Comparison of ENCODE assay signal across 1 cellular context in genomic region chr1:21913763-21914162, GRCh38.
TF ChIP-seq lines count a peak whose summit lies in the region.

No MANE protein-coding gene starts in this region.

TF ChIP-seq in HCT116, 20 proteins besides CTCF, POLR2A, EP300 and RAD21 (continued from another document):
- TF ChIP-seq, protein P1, sequence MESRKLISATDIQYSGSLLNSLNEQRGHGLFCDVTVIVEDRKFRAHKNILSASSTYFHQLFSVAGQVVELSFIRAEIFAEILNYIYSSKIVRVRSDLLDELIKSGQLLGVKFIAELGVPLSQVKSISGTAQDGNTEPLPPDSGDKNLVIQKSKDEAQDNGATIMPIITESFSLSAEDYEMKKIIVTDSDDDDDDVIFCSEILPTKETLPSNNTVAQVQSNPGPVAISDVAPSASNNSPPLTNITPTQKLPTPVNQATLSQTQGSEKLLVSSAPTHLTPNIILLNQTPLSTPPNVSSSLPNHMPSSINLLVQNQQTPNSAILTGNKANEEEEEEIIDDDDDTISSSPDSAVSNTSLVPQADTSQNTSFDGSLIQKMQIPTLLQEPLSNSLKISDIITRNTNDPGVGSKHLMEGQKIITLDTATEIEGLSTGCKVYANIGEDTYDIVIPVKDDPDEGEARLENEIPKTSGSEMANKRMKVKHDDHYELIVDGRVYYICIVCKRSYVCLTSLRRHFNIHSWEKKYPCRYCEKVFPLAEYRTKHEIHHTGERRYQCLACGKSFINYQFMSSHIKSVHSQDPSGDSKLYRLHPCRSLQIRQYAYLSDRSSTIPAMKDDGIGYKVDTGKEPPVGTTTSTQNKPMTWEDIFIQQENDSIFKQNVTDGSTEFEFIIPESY (IDR thresholded peaks at IDR 0.05; ENCODE audit: extremely low read depth, insufficient replicate concordance, low read length), result no peak
- TF ChIP-seq EZH2 (IDR thresholded peaks at IDR 0.05), result no peak
- TF ChIP-seq, protein P2, sequence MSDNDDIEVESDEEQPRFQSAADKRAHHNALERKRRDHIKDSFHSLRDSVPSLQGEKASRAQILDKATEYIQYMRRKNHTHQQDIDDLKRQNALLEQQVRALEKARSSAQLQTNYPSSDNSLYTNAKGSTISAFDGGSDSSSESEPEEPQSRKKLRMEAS (IDR thresholded peaks at IDR 0.05), result no peak
- no peak for TF ChIP-seq ELF1 (IDR thresholded peaks at IDR 0.05; ENCODE audit: borderline replicate concordance, low read depth)
- no peak for TF ChIP-seq ZFX (IDR thresholded peaks at IDR 0.05)
- no peak for TF ChIP-seq EZH2phosphoT487 (IDR thresholded peaks at IDR 0.05; ENCODE audit: borderline replicate concordance)
- no peak for TF ChIP-seq YY1 (IDR thresholded peaks at IDR 0.05; ENCODE audit: extremely low read depth, insufficient replicate concordance, low read depth, low read length)
- TF ChIP-seq POLR2AphosphoS5 (IDR thresholded peaks at IDR 0.05; ENCODE audit: low read depth, low read length), result no peak
- TF ChIP-seq CEBPB (IDR thresholded peaks at IDR 0.05; ENCODE audit: low read depth), result no peak
- TF ChIP-seq CBX3 (IDR thresholded peaks at IDR 0.05; ENCODE audit: low read depth), result no peak
- TF ChIP-seq SRF (IDR thresholded peaks at IDR 0.05; ENCODE audit: low read depth), result no peak
